Comparison of ENCODE assay signal across 33 cellular contexts in genomic region chr16:87231911-87232310, GRCh38.
DNase-seq lines count a peak whose midpoint lies in the region; ATAC-seq, FAIRE-seq and TF ChIP-seq lines count a peak whose summit lies in the region.
"Had no signal": no experiment of that assay in that cellular context is flagged by ENCODE, and none has a peak within 500 bp of the region (broad histone marks: within the 10 kb centered on the region; RNA-seq: fewer than 3 reads in every experiment).

No MANE protein-coding gene starts in this region.

- H3K14ac ChIP-seq in IMR-90 (replicated peaks; ENCODE audit: low read depth, low read length): no peak overlapping the region

- H3K27me3 ChIP-seq in HepG2 (ENCODE audit: control insufficient read depth in 1 of 2, insufficient read depth in 2 of 2, low read length in 2 of 2): no peaks in the 10 kb centered on the region
- H3K27me3 ChIP-seq in right lobe of liver: no peaks in the 10 kb centered on the region
- peaks cover 10% of the 10 kb centered on the region; the same call in 1 of the 2 replicates for H3K27me3 ChIP-seq in IMR-90 (ENCODE audit: control insufficient read depth, insufficient read depth, low read length)
- no peaks in the 10 kb centered on the region for H3K27me3 ChIP-seq in Karpas-422 (ENCODE audit: low read length)
- H3K27me3 ChIP-seq: BLaER1 had no signal

- TF ChIP-seq RAD21 in HepG2 (CRISPR knock-in tag; IDR thresholded peaks at IDR 0.05) (no peak), IMR-90 (IDR thresholded peaks at IDR 0.05; ENCODE audit: low read length) (no peak)

- H3K79me2 ChIP-seq in HepG2 (ENCODE audit: insufficient read depth, low read length) (no peaks in the 10 kb centered on the region), Karpas-422 (ENCODE audit: low read length) (no peaks in the 10 kb centered on the region)

- H3K4me2 ChIP-seq in HepG2 (ENCODE audit: low read depth, low read length) (no peak overlapping the region), IMR-90 (ENCODE audit: low read depth, low read length) (no peak overlapping the region), Karpas-422 (ENCODE audit: low read depth, low read length, poor library complexity, severe bottlenecking) (no peak overlapping the region)
- H3K4me2 ChIP-seq: A549; BLaER1; BLaER1 treated with 17β-estradiol and CSF1 and Interleukin-3, amounts not matched to agents 10 nM and 100 nM had no signal

- H2BK20ac ChIP-seq in IMR-90 (ENCODE audit: low read depth, low read length): no peak overlapping the region

- H4K20me1 ChIP-seq in HepG2 (ENCODE audit: insufficient read depth, low read length): no peaks in the 10 kb centered on the region
- no peaks in the 10 kb centered on the region for H4K20me1 ChIP-seq in IMR-90 (ENCODE audit: insufficient read depth, low read length)
- H4K20me1 ChIP-seq in Karpas-422 (ENCODE audit: insufficient read depth, low read depth, low read length): no peaks in the 10 kb centered on the region
- H4K20me1 ChIP-seq: BLaER1 had no signal

- H3K9ac ChIP-seq in HepG2 (ENCODE audit: insufficient read depth, low read depth, low read length) (no peak overlapping the region), IMR-90 (ENCODE audit: low read depth, low read length) (no peak overlapping the region), Karpas-422 (ENCODE audit: low read length) (no peak overlapping the region)
- H3K9ac ChIP-seq: BLaER1; BLaER1 treated with 17β-estradiol and CSF1 and Interleukin-3, amounts not matched to agents 10 nM and 100 nM had no signal

- H3K4me1 ChIP-seq in HepG2 (ENCODE audit: insufficient read depth, low read length) (peaks cover 31% of the 10 kb centered on the region), right lobe of liver (no peaks in the 10 kb centered on the region), IMR-90 (ENCODE audit: control insufficient read depth, insufficient read depth, low read length) (peaks cover 5% of the 10 kb centered on the region), Karpas-422 (ENCODE audit: low read length) (no peaks in the 10 kb centered on the region)
- H3K4me1 ChIP-seq: A549, BE2C, Caco-2 had no signal

- no TSS peak for BruUV-seq in HepG2 (replicated peaks; lab: Mats Ljungman, UMichigan)
- BruUV-seq in IMR-90 (replicated peaks; lab: Mats Ljungman, UMichigan): no TSS peak

- no peak overlapping the region for H2BK15ac ChIP-seq in IMR-90 (ENCODE audit: low read depth, low read length)

- DNase-seq in HepG2 (ENCODE audit: low spot score) (no peak), right lobe of liver (no peak), IMR-90 (no peak), Karpas-422 (peak; percentile 4)
- DNase-seq: 8988T; ACHN; AML-193; BE2C; C1 segment of cervical spinal cord; Caco-2; Calu3; CD4-positive, alpha-beta memory T cell; CD4-positive, alpha-beta T cell; CD4-positive, CD25-positive, alpha-beta regulatory T cell; CD8-positive, alpha-beta memory T cell; CD8-positive, alpha-beta T cell; COR-L47; DMS 273 treated with DMSO at 0.1 percent for 48 hours; DMS153; DMS53; DMS79; DMS79 treated with DMSO at 0.1 percent for 48 hours; DND-41; EL had no signal

- no peak for FAIRE-seq in HepG2 (lab: Jason Lieb, UNC)
- FAIRE-seq: A204.1, A549, D721Med had no signal

- H2AK5ac ChIP-seq in IMR-90 (ENCODE audit: low read depth, low read length): peak overlapping the region; percentile 44; the same call in 1 of the 2 replicates

- H3K56ac ChIP-seq in IMR-90 (ENCODE audit: extremely low read depth, insufficient read depth, low read length): no peak overlapping the region

- H3K4ac ChIP-seq in IMR-90 (ENCODE audit: low read depth, low read length): no peak overlapping the region

- peaks cover 8% of the 10 kb centered on the region; the same call in 1 of the 2 replicates for H3K9me1 ChIP-seq in IMR-90 (ENCODE audit: insufficient read depth, low read length)

- no peak overlapping the region for H3K27ac ChIP-seq in HepG2 (ENCODE audit: extremely low read length, insufficient read depth, low read length)
- H3K27ac ChIP-seq in right lobe of liver: no peak overlapping the region
- H3K27ac ChIP-seq in IMR-90 (ENCODE audit: insufficient read depth, low read length): no peak overlapping the region
- no peak overlapping the region for H3K27ac ChIP-seq in Karpas-422 (ENCODE audit: low read length)
- H3K27ac ChIP-seq: 22Rv1; A549; BLaER1; BLaER1 treated with 17β-estradiol and CSF1 and Interleukin-3, amounts not matched to agents 10 nM and 100 nM; C4-2B had no signal

- no peak overlapping the region for H4K5ac ChIP-seq in IMR-90 (ENCODE audit: low read depth, low read length)

- H4K91ac ChIP-seq in IMR-90 (ENCODE audit: insufficient read depth, low read depth, low read length): no peak overlapping the region

- in situ Hi-C loops in HepG2 (cut with HindIII; ENCODE audit: extremely low pct_ligation_motif_present, low pct_unique_long_range_greater_than_20kb): no loop called here
- in situ Hi-C loops in IMR-90 (cut with MboI; ENCODE audit: low sequenced_read_pairs): no loop called here

- H3K79me1 ChIP-seq in IMR-90 (ENCODE audit: low read depth in 1 of 2, low read length in 2 of 2): no peaks in the 10 kb centered on the region

- no peaks in the 10 kb centered on the region for H3K36me3 ChIP-seq in HepG2 (replicated peaks in 1 of 2; ENCODE audit: control insufficient read depth in 1 of 2, insufficient read depth in 2 of 2, low read length in 2 of 2)
- H3K36me3 ChIP-seq in right lobe of liver: no peaks in the 10 kb centered on the region
- H3K36me3 ChIP-seq in IMR-90 (ENCODE audit: control insufficient read depth, insufficient read depth, low read length): no peaks in the 10 kb centered on the region
- no peaks in the 10 kb centered on the region for H3K36me3 ChIP-seq in Karpas-422 (ENCODE audit: insufficient read depth, low read length)
- H3K36me3 ChIP-seq: BE2C; BLaER1; BLaER1 treated with 17β-estradiol and CSF1 and Interleukin-3, amounts not matched to agents 10 nM and 100 nM had no signal

- CTCF ChIA-PET in HepG2 (lab: Yijun Ruan, JAX; ENCODE audit: low intra/inter-chr PET ratio, low total read pairs) (no interaction called here), IMR-90 (lab: Yijun Ruan, JAX) (no interaction called here)

- H2AFZ ChIP-seq in HepG2 (ENCODE audit: low read length) (no peak overlapping the region), IMR-90 (replicated peaks; ENCODE audit: low read length, poor library complexity) (no peak overlapping the region), Karpas-422 (ENCODE audit: low read length) (no peak overlapping the region)

- dilution Hi-C loops in IMR-90 (cut with HindIII; ENCODE audit: low sequenced_read_pairs, unreplicated experiment): no loop called here

- H3K23ac ChIP-seq in IMR-90 (ENCODE audit: low read depth, low read length): no peak overlapping the region

- no peaks in the 10 kb centered on the region for H3K9me2 ChIP-seq in Karpas-422 (replicated peaks; ENCODE audit: insufficient read depth, low read length)

- H2BK5ac ChIP-seq in IMR-90 (ENCODE audit: low read depth, low read length, poor library complexity, severe bottlenecking): no peak overlapping the region

- 0% methylated on average over 1 of the region's 1 CpG for WGBS in HepG2 (ENCODE audit: low lambda C conversion rate)
- WGBS in right lobe of liver (ENCODE audit: insufficient coverage, low coverage, low lambda C conversion rate, missing lambda C conversion rate): no CpG with 5 or more reads among the region's 1 CpG
- WGBS in IMR-90 (ENCODE audit: extremely low coverage in 2 of 2, insufficient read length in 1 of 2), 2 experiments: no CpG with 5 or more reads among the region's 1 CpG

- no peak for TF ChIP-seq CTCF in HepG2 (CRISPR knock-in tag; IDR thresholded peaks at IDR 0.05)
- no peak for TF ChIP-seq CTCF in right lobe of liver (IDR thresholded peaks at IDR 0.05)
- no peak for TF ChIP-seq CTCF in IMR-90 (conservative IDR thresholded peaks at IDR 0.05; ENCODE audit: low read depth, low read length)

- no peak overlapping the region for H3K18ac ChIP-seq in IMR-90 (ENCODE audit: low read depth, low read length)

- intact Hi-C loops in HepG2 (cut with micrococcal nuclease; ENCODE audit: unreplicated experiment): no loop called here
- intact Hi-C loops in right lobe of liver (cut with DNase I): no loop called here
- intact Hi-C loops in IMR-90 (cut with micrococcal nuclease): no loop called here

- H2AK9ac ChIP-seq in IMR-90 (replicated peaks; ENCODE audit: low read depth, low read length, poor library complexity): no peak overlapping the region

- no peaks in the 10 kb centered on the region for H3K9me3 ChIP-seq in HepG2 (ENCODE audit: low read length)
- no peaks in the 10 kb centered on the region for H3K9me3 ChIP-seq in right lobe of liver
- H3K9me3 ChIP-seq in IMR-90 (ENCODE audit: control insufficient read depth, insufficient read depth, low read length): peaks cover 6% of the 10 kb centered on the region
- H3K9me3 ChIP-seq in Karpas-422 (ENCODE audit: low read length): no peaks in the 10 kb centered on the region
- H3K9me3 ChIP-seq: BLaER1 had no signal

- H2BK120ac ChIP-seq in IMR-90 (ENCODE audit: low read depth, low read length): no peak overlapping the region; the same call in 1 of the 2 replicates

- ATAC-seq in HepG2: no peak
- ATAC-seq in right lobe of liver: no peak
- ATAC-seq in IMR-90 (ENCODE audit: low read depth): no peak
- ATAC-seq in HG03342 (IDR thresholded peaks at IDR 0.05; ENCODE audit: unreplicated experiment): no peak
- ATAC-seq in GM21360 (IDR thresholded peaks at IDR 0.05; ENCODE audit: unreplicated experiment): no peak
- ATAC-seq: A549; CD8-positive, alpha-beta T cell had no signal

- H3K4me3 ChIP-seq in HepG2 (replicated peaks in 1 of 3; ENCODE audit: insufficient read depth in 1 of 3, low read depth in 2 of 3, low read length in 3 of 3) (no peak overlapping the region), right lobe of liver (no peak overlapping the region), IMR-90 (ENCODE audit: insufficient read depth, low read depth, low read length) (no peak overlapping the region), Karpas-422 (ENCODE audit: low read length) (no peak overlapping the region)
- H3K4me3 ChIP-seq: A549; BLaER1; BLaER1 treated with 17β-estradiol and CSF1 and Interleukin-3, amounts not matched to agents 10 nM and 100 nM had no signal

- TF ChIP-seq EP300 in HepG2 (IDR thresholded peaks at IDR 0.05; ENCODE audit: low read depth in 2 of 2, low read length in 2 of 2) (no peak), HepG2 (CRISPR knock-in tag; IDR thresholded peaks at IDR 0.05; ENCODE audit: borderline replicate concordance) (no peak)

- no peak overlapping the region for H4K8ac ChIP-seq in IMR-90 (ENCODE audit: low read depth in 2 of 2, low read length in 2 of 2)

- POLR2A ChIA-PET in HepG2 (lab: Yijun Ruan, JAX): no interaction called here
- POLR2A ChIA-PET in IMR-90 (lab: Charles Lee; ENCODE audit: unreplicated experiment): no interaction called here

- TF ChIP-seq POLR2A in HepG2 (IDR thresholded peaks at IDR 0.05; ENCODE audit: insufficient read depth in 1 of 2, low read depth in 2 of 2, low read length in 2 of 2) (no peak), right lobe of liver (IDR thresholded peaks at IDR 0.05) (no peak), IMR-90 (IDR thresholded peaks at IDR 0.05; ENCODE audit: low read depth, low read length) (no peak)

TF ChIP-seq in HepG2, 621 proteins besides CTCF, POLR2A, EP300 and RAD21 (continues in another document):
- TF ChIP-seq WIZ (CRISPR knock-in tag; IDR thresholded peaks at IDR 0.05): no peak

TF ChIP-seq in IMR-90, 13 proteins besides CTCF, POLR2A, EP300 and RAD21 (continues in another document):
- TF ChIP-seq MXI1 (IDR thresholded peaks at IDR 0.05; ENCODE audit: borderline replicate concordance, low read depth, low read length): no peak
- TF ChIP-seq RFX5 (IDR thresholded peaks at IDR 0.05; ENCODE audit: low read depth, low read length): no peak
